Comparison of ENCODE assay signal across 1 cellular context in genomic region chr1:225480825-225481434, GRCh38.
TF ChIP-seq lines count a peak whose summit lies in the region.

No MANE protein-coding gene starts in this region.

TF ChIP-seq in GM23338, 12 proteins besides CTCF, POLR2A, EP300 and RAD21 (continued from another document):
- TF ChIP-seq ZNF462 (CRISPR knock-in tag; IDR thresholded peaks at IDR 0.05): no peak
- no peak for TF ChIP-seq CREB1 (CRISPR knock-in tag; IDR thresholded peaks at IDR 0.05; ENCODE audit: low read depth)
- TF ChIP-seq EZH2 (IDR thresholded peaks at IDR 0.05; ENCODE audit: low read depth, unreplicated experiment): no peak
- TF ChIP-seq ZNF331 (CRISPR knock-in tag; IDR thresholded peaks at IDR 0.05; ENCODE audit: low read depth): no peak
- TF ChIP-seq JUNB (IDR thresholded peaks at IDR 0.05; ENCODE audit: unreplicated experiment): no peak
